14 cellular contexts compared by ENCODE assay signal in the genomic region with DNA sequence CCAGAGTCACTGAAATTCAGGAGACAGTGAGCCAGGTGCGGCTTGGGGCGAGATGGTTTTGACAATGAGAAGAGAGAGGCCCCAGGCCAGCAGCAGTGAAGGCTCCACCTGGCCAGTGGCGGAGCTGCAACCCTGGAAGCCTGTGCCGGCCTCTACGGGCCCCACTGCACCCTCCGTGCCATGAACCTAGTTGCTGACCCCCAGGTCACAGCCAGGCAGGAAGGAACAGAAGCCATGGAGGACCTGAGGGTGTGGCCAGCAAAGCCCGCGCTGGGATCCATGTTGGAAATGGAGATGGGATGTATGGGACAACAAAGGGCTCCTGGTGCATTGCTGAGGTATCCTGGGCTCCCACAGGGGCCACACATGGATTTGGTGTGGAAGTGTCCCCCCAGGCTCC.
DNase-seq lines count a peak whose midpoint lies in the region; ATAC-seq and TF ChIP-seq lines count a peak whose summit lies in the region.
"Had no signal": no experiment of that assay in that cellular context is flagged by ENCODE, and none has a peak within 500 bp of the region (broad histone marks: within the 10 kb centered on the region; RNA-seq: fewer than 3 reads in every experiment).

No MANE protein-coding gene starts in this region.

- intact Hi-C loops in colonic mucosa (cut with DNase I), result no loop called here

- H3K27me3 ChIP-seq in colonic mucosa, result no peaks in the 10 kb centered on the region
- H3K27me3 ChIP-seq in endodermal cell (ENCODE audit: control insufficient read depth, insufficient read depth, low read length, poor library complexity, severe bottlenecking), result no peaks in the 10 kb centered on the region
- no peaks in the 10 kb centered on the region for H3K27me3 ChIP-seq in MM.1S (replicated peaks; ENCODE audit: insufficient read depth, low read length)
- H3K27me3 ChIP-seq: BE2C had no signal

- WGBS in endodermal cell (ENCODE audit: insufficient coverage in 1 of 2, insufficient read length in 1 of 2), 2 experiments, result 93 to 95% methylated on average over 6 to 8 of the region's 8 CpGs

- H3K9me2 ChIP-seq in MM.1S (replicated peaks; ENCODE audit: insufficient read depth, low read length), result no peaks in the 10 kb centered on the region

- ATAC-seq in GM21423 (IDR thresholded peaks at IDR 0.05; ENCODE audit: unreplicated experiment) (no peak), HG02884 (IDR thresholded peaks at IDR 0.05; ENCODE audit: unreplicated experiment) (no peak)

- H3K36me3 Mint-ChIP-seq in endodermal cell (ENCODE audit: low read depth), result no peaks in the 10 kb centered on the region
- H3K36me3 Mint-ChIP-seq: CD4-positive, CD25-positive, alpha-beta regulatory T cell; CD8-positive, alpha-beta memory T cell had no signal

- H3K9me3 ChIP-seq in colonic mucosa (no peaks in the 10 kb centered on the region), endodermal cell (ENCODE audit: control insufficient read depth, low read length) (no peaks in the 10 kb centered on the region), MM.1S (replicated peaks; ENCODE audit: insufficient read depth, low read length) (no peaks in the 10 kb centered on the region)
- H3K9me3 ChIP-seq: Caco-2 had no signal

- no peak overlapping the region for H2AFZ ChIP-seq in MM.1S (ENCODE audit: low read length)
- H2AFZ ChIP-seq: GM23248 had no signal

- DNase-seq in colonic mucosa (peak; percentile 10), endodermal cell (peak; percentile 32), mesenteric fat pad (ENCODE audit: low spot score) (peak; percentile 86), MM.1S (no peak)
- DNase-seq: ACHN; BE2C; Caco-2; CD4-positive, CD25-positive, alpha-beta regulatory T cell; GM23248; HCEC 1CT; IMR-90 had no signal

- H3K4me3 ChIP-seq in colonic mucosa, result no peak overlapping the region
- H3K4me3 ChIP-seq in endodermal cell (ENCODE audit: low read length), result no peak overlapping the region
- H3K4me3 ChIP-seq in MM.1S (ENCODE audit: low read length), result no peak overlapping the region
- H3K4me3 ChIP-seq: GM23248 had no signal

- no peak overlapping the region for H3K27ac Mint-ChIP-seq in endodermal cell
- H3K27ac Mint-ChIP-seq: CD4-positive, CD25-positive, alpha-beta regulatory T cell; CD8-positive, alpha-beta memory T cell had no signal

- no peaks in the 10 kb centered on the region for H3K79me2 ChIP-seq in MM.1S (ENCODE audit: low read length)

- H3K4me1 Mint-ChIP-seq in endodermal cell, result peaks cover 3% of the 10 kb centered on the region
- H3K4me1 Mint-ChIP-seq: CD4-positive, CD25-positive, alpha-beta regulatory T cell; CD8-positive, alpha-beta memory T cell had no signal

- H3K27ac ChIP-seq in colonic mucosa (no peak overlapping the region), endodermal cell (ENCODE audit: low read depth, low read length) (no peak overlapping the region), MM.1S (ENCODE audit: low read length) (no peak overlapping the region)
- H3K27ac ChIP-seq: GM23248 had no signal

- H3F3A ChIP-seq in MM.1S (ENCODE audit: insufficient read depth, low read length), result no peaks in the 10 kb centered on the region

- no peak overlapping the region for H3K4me3 Mint-ChIP-seq in endodermal cell
- H3K4me3 Mint-ChIP-seq: CD4-positive, CD25-positive, alpha-beta regulatory T cell; CD8-positive, alpha-beta memory T cell had no signal

- H4K20me1 ChIP-seq in MM.1S (ENCODE audit: insufficient read depth, low read length), result no peaks in the 10 kb centered on the region

- peaks cover 2% of the 10 kb centered on the region for H3K27me3 Mint-ChIP-seq in endodermal cell (ENCODE audit: insufficient read depth)

- H3K36me3 ChIP-seq in colonic mucosa (no peaks in the 10 kb centered on the region), endodermal cell (ENCODE audit: control insufficient read depth, insufficient read depth, low read length) (no peaks in the 10 kb centered on the region), MM.1S (replicated peaks; ENCODE audit: insufficient read depth, low read length) (no peaks in the 10 kb centered on the region)
- H3K36me3 ChIP-seq: BE2C had no signal

- H3K4me1 ChIP-seq in colonic mucosa (no peaks in the 10 kb centered on the region), endodermal cell (ENCODE audit: control insufficient read depth, insufficient read depth, low read length) (no peaks in the 10 kb centered on the region), MM.1S (ENCODE audit: low read length) (no peaks in the 10 kb centered on the region)
- H3K4me1 ChIP-seq: BE2C, Caco-2 had no signal

- H3K4me2 ChIP-seq in MM.1S (ENCODE audit: low read depth, low read length), result no peak overlapping the region

- H3K9me3 Mint-ChIP-seq in endodermal cell, result peaks cover 1% of the 10 kb centered on the region
- H3K9me3 Mint-ChIP-seq: CD8-positive, alpha-beta memory T cell had no signal

- TF ChIP-seq CTCF in colonic mucosa (IDR thresholded peaks at IDR 0.05) (no peak), endodermal cell (conservative IDR thresholded peaks at IDR 0.05) (no peak), MM.1S (IDR thresholded peaks at IDR 0.05; ENCODE audit: low read length) (no peak)

- H3K9ac ChIP-seq in colonic mucosa (ENCODE audit: low read depth in 2 of 2, low read length in 2 of 2) (no peak overlapping the region), endodermal cell (ENCODE audit: extremely low read depth, low read length, poor library complexity, severe bottlenecking) (no peak overlapping the region), MM.1S (ENCODE audit: low read length) (no peak overlapping the region)
- H3K9ac ChIP-seq: GM23248 had no signal
